In the genomic region with DNA sequence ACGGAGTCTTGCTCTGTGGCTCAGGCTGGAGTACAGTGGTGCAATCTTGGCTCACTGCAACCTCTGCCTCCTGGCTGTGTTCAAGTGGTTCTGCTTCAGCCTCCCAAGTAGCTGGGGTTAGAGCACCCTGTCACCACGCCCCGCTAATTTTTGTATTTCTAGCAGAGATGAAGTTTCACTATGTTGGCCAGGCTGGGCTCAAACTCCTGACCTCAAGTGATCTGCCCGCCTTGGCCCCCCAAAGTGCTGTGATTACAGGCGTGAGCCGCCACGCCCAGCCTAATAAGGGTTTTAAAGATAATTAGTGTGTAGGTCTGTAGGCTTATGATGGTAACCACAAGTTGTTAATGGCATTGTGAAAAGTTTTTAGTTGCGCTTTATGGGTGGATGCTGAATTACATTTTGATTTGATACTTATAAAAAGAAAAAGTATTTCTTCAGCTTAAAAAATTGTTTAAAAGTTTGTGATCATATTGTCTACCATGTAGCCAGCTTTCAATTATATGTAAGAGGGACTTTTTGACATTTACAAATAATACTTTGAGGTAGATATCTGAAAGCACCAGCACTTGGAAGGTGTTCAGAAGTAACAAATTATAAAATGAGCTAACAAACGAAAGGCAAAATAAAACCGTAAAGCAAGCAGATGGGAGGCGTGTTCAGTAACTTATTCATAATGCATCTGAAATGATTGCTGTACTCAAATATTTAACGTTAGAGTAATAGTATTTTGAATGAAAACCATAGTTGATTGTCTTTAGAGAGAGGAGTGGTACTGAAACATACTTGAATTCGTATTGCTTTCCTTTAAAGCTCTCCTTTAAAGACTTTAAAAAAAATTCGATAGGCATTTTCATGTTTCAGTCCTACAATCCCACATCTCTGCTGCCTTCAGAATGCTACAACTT, we compare ENCODE assay signal across 31 cellular contexts. TPM values are rescaled to one million over a fixed set of nuclear protein-coding genes. Genes with fewer than 3 reads are reported as not detected.
A peak's percentile ranks its signal among the peaks of the same experiment; 100 is the strongest.
DNase-seq lines count a peak whose midpoint lies in the region; ATAC-seq and TF ChIP-seq lines count a peak whose summit lies in the region.
"Had no signal": no experiment of that assay in that cellular context is flagged by ENCODE, and none has a peak within 500 bp of the region (broad histone marks: within the 10 kb centered on the region; RNA-seq: fewer than 3 reads in every experiment).

No MANE protein-coding gene starts in this region.

- H3K27ac Mint-ChIP-seq in activated T-cell treated with anti-CD3 and anti-CD28 coated beads, Interleukin-2, amount 50 U/mL, for 72 hours, result peak overlapping the region; percentile 63
- peak overlapping the region; percentile 68 for H3K27ac Mint-ChIP-seq in T-helper 17 cell
- H3K27ac Mint-ChIP-seq: nephron; stimulated activated memory B cell treated with anti-CD40 and anti-IgM and Interleukin-4, amounts not matched to agents 10 μg/mL and 1 μg/mL and 100 μg/mL, for 72 hours had no signal

- TF ChIP-seq POLR2A in right lobe of liver (IDR thresholded peaks at IDR 0.05), result peak; percentile 9
- TF ChIP-seq POLR2A in upper lobe of left lung (IDR thresholded peaks at IDR 0.05), result peak in 1 of 4 donors; percentile 16

- H3K27me3 ChIP-seq in right lobe of liver, result no peaks in the 10 kb centered on the region
- H3K27me3 ChIP-seq in upper lobe of left lung, result no peaks in the 10 kb centered on the region
- H3K27me3 ChIP-seq: dorsolateral prefrontal cortex, gastroesophageal sphincter, hepatocyte had no signal

- no peak for TF ChIP-seq EP300 in upper lobe of left lung (IDR thresholded peaks at IDR 0.05)

- ATAC-seq in activated T-cell treated with anti-CD3 and anti-CD28 coated beads, Interleukin-2, amount 50 U/mL, for 72 hours (replicated peaks in 1 of 2), result no peak
- ATAC-seq in T-helper 17 cell, result no peak
- ATAC-seq in right lobe of liver, result no peak
- peak; percentile 58 to 85 for ATAC-seq in upper lobe of left lung (ENCODE audit: low FRiP score in 2 of 2)
- ATAC-seq: gastroesophageal sphincter; mucosa of descending colon; Right ventricle myocardium inferior; stimulated activated memory B cell treated with anti-CD40 and anti-IgM and Interleukin-4, amounts not matched to agents 10 μg/mL and 1 μg/mL and 100 μg/mL, for 72 hours had no signal

- H3K27ac ChIP-seq in right lobe of liver (no peak overlapping the region), upper lobe of left lung (peak overlapping the region in 1 of 4 donors; percentile 0)
- H3K27ac ChIP-seq: gastroesophageal sphincter, hepatocyte, KMS-11, VCaP had no signal

- intact Hi-C loops in right lobe of liver (cut with DNase I), result no loop called here

- H3K4me3 ChIP-seq in right lobe of liver, result no peak overlapping the region
- no peak overlapping the region for H3K4me3 ChIP-seq in upper lobe of left lung
- H3K4me3 ChIP-seq: dorsolateral prefrontal cortex, gastroesophageal sphincter, hepatocyte, mucosa of descending colon had no signal

- no peaks in the 10 kb centered on the region for H3K27me3 Mint-ChIP-seq in activated T-cell treated with anti-CD3 and anti-CD28 coated beads, Interleukin-2, amount 50 U/mL, for 72 hours (ENCODE audit: low read depth)
- H3K27me3 Mint-ChIP-seq in T-helper 17 cell, result no peaks in the 10 kb centered on the region
- H3K27me3 Mint-ChIP-seq: stimulated activated memory B cell treated with anti-CD40 and anti-IgM and Interleukin-4, amounts not matched to agents 10 μg/mL and 1 μg/mL and 100 μg/mL, for 72 hours had no signal

- H3K9me3 Mint-ChIP-seq in activated T-cell treated with anti-CD3 and anti-CD28 coated beads, Interleukin-2, amount 50 U/mL, for 72 hours, result no peaks in the 10 kb centered on the region
- H3K9me3 Mint-ChIP-seq: CD14-positive monocyte; nephron; stimulated activated memory B cell treated with anti-CD40 and anti-IgM and Interleukin-4, amounts not matched to agents 10 μg/mL and 1 μg/mL and 100 μg/mL, for 72 hours had no signal

- TF ChIP-seq CTCF in right lobe of liver (IDR thresholded peaks at IDR 0.05), result no peak
- TF ChIP-seq CTCF in upper lobe of left lung (IDR thresholded peaks at IDR 0.05), result no peak

- H3K9me3 ChIP-seq in T-helper 17 cell (ENCODE audit: control insufficient read depth, low read length, poor library complexity, severe bottlenecking) (no peaks in the 10 kb centered on the region), right lobe of liver (no peaks in the 10 kb centered on the region), upper lobe of left lung (no peaks in the 10 kb centered on the region)
- H3K9me3 ChIP-seq: Caco-2, gastroesophageal sphincter, mucosa of descending colon had no signal

- WGBS in right lobe of liver (ENCODE audit: insufficient coverage, low coverage, low lambda C conversion rate, missing lambda C conversion rate), result 87% methylated on average over 10 of the region's 14 CpGs
- 76 to 85% methylated on average over 14 of the region's 14 CpGs for WGBS in upper lobe of left lung, 2 donors

- H3K36me3 Mint-ChIP-seq in activated T-cell treated with anti-CD3 and anti-CD28 coated beads, Interleukin-2, amount 50 U/mL, for 72 hours (ENCODE audit: insufficient read depth in 2 of 2), result peaks cover 3 to 21% of the 10 kb centered on the region in 2 donors
- H3K36me3 Mint-ChIP-seq in T-helper 17 cell (ENCODE audit: low read depth), result no peaks in the 10 kb centered on the region

- H3K36me3 ChIP-seq in right lobe of liver (peaks cover 0 to 37% (median 14%) of the 10 kb centered on the region in 4 donors), upper lobe of left lung (peaks cover 8 to 35% (median 22%) of the 10 kb centered on the region in 4 donors)

- H3K4me1 Mint-ChIP-seq in activated T-cell treated with anti-CD3 and anti-CD28 coated beads, Interleukin-2, amount 50 U/mL, for 72 hours (ENCODE audit: low read depth), result peaks cover 3% of the 10 kb centered on the region
- H3K4me1 Mint-ChIP-seq in T-helper 17 cell, result peaks cover 2% of the 10 kb centered on the region
- H3K4me1 Mint-ChIP-seq: CD14-positive monocyte; nephron; stimulated activated memory B cell treated with anti-CD40 and anti-IgM and Interleukin-4, amounts not matched to agents 10 μg/mL and 1 μg/mL and 100 μg/mL, for 72 hours had no signal

- DNase-seq in activated T-cell treated with anti-CD3 and anti-CD28 coated beads, Interleukin-2, amount 50 U/mL, for 72 hours, result no peak
- DNase-seq in activated T-cell treated with anti-CD3 and anti-CD28 coated beads, Interleukin-2, amount 50 U/mL, for 48 hours, result no peak
- DNase-seq in T-helper 17 cell, result no peak
- no peak for DNase-seq in right lobe of liver
- DNase-seq in upper lobe of left lung, result peak in 1 of 2 donors; percentile 63
- DNase-seq in activated CD4-positive, alpha-beta T cell treated with anti-CD3 and anti-CD28 coated beads for 1 hour, result no peak
- DNase-seq in KG1 (lab: John Stamatoyannopoulos, UW), result no peak
- no peak for DNase-seq in NCI-H2029 (lab: John Stamatoyannopoulos, UW)
- DNase-seq: activated CD4-positive, alpha-beta T cell treated with anti-CD3 and anti-CD28 coated beads for 48 hours; activated CD8-positive, alpha-beta memory T cell treated with anti-CD3 and anti-CD28 coated beads for 24 hours; activated gamma-delta T cell treated with Interleukin-2 at 50 U/mL for 16 hours; activated T-cell treated with anti-CD3 and anti-CD28 coated beads for 4 hours; Caco-2; cerebellar nuclear complex; DND-41; dorsolateral prefrontal cortex; GOT3; kidney glomerular epithelial cell; MM.1S; mucosa of descending colon; NCI-H1105 treated with DMSO at 0.1 percent for 48 hours; NCI-H2029 treated with DMSO at 0.1 percent for 48 hours; NCI-H345 had no signal

- H3K4me1 ChIP-seq in right lobe of liver (peaks cover 0 to 12% (median 2%) of the 10 kb centered on the region in 4 donors), upper lobe of left lung (peaks cover 0 to 8% (median 0%) of the 10 kb centered on the region in 4 donors)
- H3K4me1 ChIP-seq: Caco-2, gastroesophageal sphincter had no signal

- no peak overlapping the region for H3K4me3 Mint-ChIP-seq in activated T-cell treated with anti-CD3 and anti-CD28 coated beads, Interleukin-2, amount 50 U/mL, for 72 hours
- no peak overlapping the region for H3K4me3 Mint-ChIP-seq in T-helper 17 cell
- H3K4me3 Mint-ChIP-seq: CD14-positive monocyte; nephron; stimulated activated memory B cell treated with anti-CD40 and anti-IgM and Interleukin-4, amounts not matched to agents 10 μg/mL and 1 μg/mL and 100 μg/mL, for 72 hours had no signal

RNA-seq across cellular contexts. Expression of gene MDM2, which starts 37.1 kb away (rescaled TPM):
- total RNA-seq in activated T-cell treated with anti-CD3 and anti-CD28 coated beads, Interleukin-2, amount 50 U/mL, for 72 hours, result 100 to 1,000 TPM; 191 to 225 TPM
- 100 to 1,000 TPM in 1 of 2 donors, 10 to 100 TPM in 1; 96.3 to 101 TPM for total RNA-seq in T-helper 17 cell
- total RNA-seq in right lobe of liver, result 10 to 100 TPM; 56.9 to 74.3 (median 64.0) TPM
- 100 to 1,000 TPM in 3 of 6 donors, 10 to 100 TPM in 3; 64.6 to 162 (median 108) TPM for total RNA-seq in upper lobe of left lung

Comparison
In these comparisons a context has a peak if more than half of its experiments do, and no peak if none do; other contexts are left out.
1. ATAC-seq: peak in upper lobe of left lung (2 of 2); none in activated T-cell treated with anti-CD3 and anti-CD28 coated beads, Interleukin-2, amount 50 U/mL, for 72 hours (0 of 2), T-helper 17 cell (single experiment) and right lobe of liver (0 of 4).